In genomic region chr13:27040826-27041108, GRCh38 we compare ENCODE assay signal across 14 cellular contexts.
"Had no signal": no experiment of that assay in that cellular context is flagged by ENCODE, and none has a peak within 500 bp of the region (broad histone marks: within the 10 kb centered on the region; RNA-seq: fewer than 3 reads in every experiment).

No MANE protein-coding gene starts in this region.

- H3K4me1 ChIP-seq: colonic mucosa, psoas muscle had no signal

- H3K27ac Mint-ChIP-seq: activated CD4-positive, alpha-beta memory T cell treated with anti-CD3 and anti-CD28 coated beads, Interleukin-2, amount 10 ng/mL, durations not matched to agents 7 days and 5 days; activated CD4-positive, alpha-beta T cell treated with anti-CD3 and anti-CD28 coated beads for 36 hours; T-cell had no signal

- DNase-seq: activated CD4-positive, alpha-beta memory T cell treated with anti-CD3 and anti-CD28 coated beads, Interleukin-2, amount 10 ng/mL, durations not matched to agents 7 days and 5 days; activated CD4-positive, alpha-beta T cell treated with anti-CD3 and anti-CD28 coated beads for 36 hours; activated CD8-positive, alpha-beta memory T cell treated with anti-CD3 and anti-CD28 coated beads, Interleukin-2, amount 50 U/mL, for 4 hours; colonic mucosa; hippocampal formation; kidney glomerular epithelial cell; midbrain; naive thymus-derived CD8-positive, alpha-beta T cell; nucleus accumbens; psoas muscle; stimulated activated CD4-positive, alpha-beta T cell treated with anti-CD3 and anti-CD28 coated beads, Interleukin-4, amount 100 ng/mL, for 24 hours; T-cell had no signal

- H3K9me3 ChIP-seq: colonic mucosa, psoas muscle, tibial nerve had no signal

- H3K36me3 Mint-ChIP-seq: naive thymus-derived CD8-positive, alpha-beta T cell; T-cell had no signal

- H3K4me3 ChIP-seq: colonic mucosa, psoas muscle, tibial nerve had no signal

- H3K27me3 ChIP-seq: colonic mucosa, foreskin keratinocyte, tibial nerve had no signal

- H3K4me3 Mint-ChIP-seq: activated CD4-positive, alpha-beta memory T cell treated with anti-CD3 and anti-CD28 coated beads, Interleukin-2, amount 10 ng/mL, durations not matched to agents 7 days and 5 days; activated CD4-positive, alpha-beta T cell treated with anti-CD3 and anti-CD28 coated beads for 36 hours; naive thymus-derived CD8-positive, alpha-beta T cell; T-cell had no signal

- H3K36me3 ChIP-seq: colonic mucosa, tibial nerve had no signal

- H3K27ac ChIP-seq: foreskin keratinocyte, psoas muscle, tibial nerve had no signal

- ATAC-seq: activated CD4-positive, alpha-beta T cell treated with anti-CD3 and anti-CD28 coated beads for 36 hours; naive thymus-derived CD8-positive, alpha-beta T cell; psoas muscle; T-cell had no signal

- H3K9me3 Mint-ChIP-seq: activated CD4-positive, alpha-beta memory T cell treated with anti-CD3 and anti-CD28 coated beads, Interleukin-2, amount 10 ng/mL, durations not matched to agents 7 days and 5 days; naive thymus-derived CD8-positive, alpha-beta T cell; T-cell had no signal
